ENCODE assay signal across 1 cellular context in genomic region chr11:113722934-113723333, GRCh38.
TF ChIP-seq lines count a peak whose summit lies in the region.

No MANE protein-coding gene starts in this region.

TF ChIP-seq in HepG2, 621 proteins besides CTCF, POLR2A, EP300 and RAD21:
- TF ChIP-seq FOXP1 (IDR thresholded peaks at IDR 0.05), result no peak
- peak; percentile 29; the same call in 1 of the 2 replicates for TF ChIP-seq FOXP1 (CRISPR knock-in tag; IDR thresholded peaks at IDR 0.05)
- no peak for TF ChIP-seq SOX13 (IDR thresholded peaks at IDR 0.05)
- peak in 1 of 2 experiments; percentile 20; a peak in 1 of 4 replicates for TF ChIP-seq SOX13 (CRISPR knock-in tag; conservative IDR thresholded peaks at IDR 0.05 in 1 of 2, IDR thresholded peaks at IDR 0.05 in 1 of 2)
- no peak for TF ChIP-seq DDIT3 (CRISPR knock-in tag; IDR thresholded peaks at IDR 0.05)
- TF ChIP-seq ARID3A (IDR thresholded peaks at IDR 0.05; ENCODE audit: low read depth, low read length), result peak; percentile 46; the same call in 1 of the 2 replicates
- TF ChIP-seq ZNF354B (CRISPR knock-in tag; IDR thresholded peaks at IDR 0.05), result no peak
- peak; percentile 83; the same call in 1 of the 2 replicates for TF ChIP-seq GFI1 (CRISPR knock-in tag; IDR thresholded peaks at IDR 0.05; ENCODE audit: borderline replicate concordance)
- no peak for TF ChIP-seq DNMT3B (CRISPR knock-in tag; conservative IDR thresholded peaks at IDR 0.05)
- peak; percentile 56; the same call in 1 of the 2 replicates for TF ChIP-seq TCF7 (IDR thresholded peaks at IDR 0.05; ENCODE audit: low read depth)
- TF ChIP-seq ZNF549 (CRISPR knock-in tag; IDR thresholded peaks at IDR 0.05), result no peak
- no peak for TF ChIP-seq ZNF460 (CRISPR knock-in tag; IDR thresholded peaks at IDR 0.05; ENCODE audit: borderline replicate concordance)
- TF ChIP-seq TEAD3 (CRISPR knock-in tag; optimal IDR thresholded peaks at IDR 0.05; ENCODE audit: borderline replicate concordance), result peak; percentile 66
- peak; percentile 55; the same call in 1 of the 2 replicates for TF ChIP-seq BCL6 (CRISPR knock-in tag; IDR thresholded peaks at IDR 0.05)
- TF ChIP-seq FOXA3 (CRISPR knock-in tag; IDR thresholded peaks at IDR 0.05), result 0 out of 2 replicates have a peak, but pooled peaks have one; percentile 7
- TF ChIP-seq FOXO1 (CRISPR knock-in tag; IDR thresholded peaks at IDR 0.05), result no peak
- TF ChIP-seq TBX3 (IDR thresholded peaks at IDR 0.05; ENCODE audit: borderline replicate concordance), result no peak
- TF ChIP-seq MAFF (IDR thresholded peaks at IDR 0.05; ENCODE audit: low read depth, low read length), result 0 out of 2 replicates have a peak, but pooled peaks have one; percentile 11
- no peak for TF ChIP-seq KLF11 (CRISPR knock-in tag; IDR thresholded peaks at IDR 0.05)
- peak; percentile 58 for TF ChIP-seq FOSL2 (CRISPR knock-in tag; IDR thresholded peaks at IDR 0.05)
- peak; percentile 30; the same call in 1 of the 2 replicates for TF ChIP-seq SALL1 (CRISPR knock-in tag; IDR thresholded peaks at IDR 0.05)
- no peak for TF ChIP-seq MED1 (CRISPR knock-in tag; IDR thresholded peaks at IDR 0.05)
- TF ChIP-seq ARID5B (CRISPR knock-in tag; IDR thresholded peaks at IDR 0.05), result 0 out of 2 replicates have a peak, but pooled peaks have one; percentile 14
- TF ChIP-seq DPF2 (CRISPR knock-in tag; IDR thresholded peaks at IDR 0.05; ENCODE audit: borderline replicate concordance, low read depth), result no peak
